ENCODE assay signal across 14 cellular contexts in the genomic region with DNA sequence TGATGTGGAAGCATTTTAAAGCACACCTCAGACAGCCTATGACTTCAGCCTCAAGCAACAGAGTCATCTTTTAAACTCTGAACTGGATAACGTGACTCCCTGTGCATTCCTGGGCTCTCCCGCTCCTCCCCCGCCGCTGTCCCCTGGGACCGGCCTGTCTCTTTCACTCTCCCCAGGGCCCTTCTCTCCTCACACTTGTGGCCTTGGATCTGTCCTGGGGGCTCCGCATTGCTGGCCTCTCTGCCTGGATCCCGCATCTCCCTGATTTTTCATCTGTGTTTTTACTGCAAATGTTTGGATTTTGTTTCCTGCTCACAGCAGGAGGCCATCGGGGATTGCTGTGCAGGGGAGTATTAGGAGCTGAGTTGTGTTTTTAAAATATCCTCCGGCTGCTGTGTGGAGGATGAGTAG. TPM values are rescaled to one million over a fixed set of nuclear protein-coding genes. Genes with fewer than 3 reads are reported as not detected.
DNase-seq lines count a peak whose midpoint lies in the region; ATAC-seq and TF ChIP-seq lines count a peak whose summit lies in the region.
"Had no signal": no experiment of that assay in that cellular context is flagged by ENCODE, and none has a peak within 500 bp of the region (broad histone marks: within the 10 kb centered on the region; RNA-seq: fewer than 3 reads in every experiment).

No MANE protein-coding gene starts in this region.

- H3K36me3 ChIP-seq in GM23338 (ENCODE audit: insufficient read depth) (no peaks in the 10 kb centered on the region), testis (ENCODE audit: low read depth, missing control alignments) (no peaks in the 10 kb centered on the region), stomach (peaks cover 5 to 12% (median 10%) of the 10 kb centered on the region in 4 donors)

- H3K27ac Mint-ChIP-seq in GM23338, result no peak overlapping the region

- H3K27ac ChIP-seq in GM23338 (ENCODE audit: low read depth) (no peak overlapping the region), testis (no peak overlapping the region), stomach (no peak overlapping the region), coronary artery (no peak overlapping the region)
- H3K27ac ChIP-seq: WERI-Rb-1 had no signal

- H3K9me2 ChIP-seq in GM23338 (ENCODE audit: insufficient read depth), result no peaks in the 10 kb centered on the region

- H4K20me1 ChIP-seq in GM23338 (replicated peaks; ENCODE audit: insufficient read depth), result no peaks in the 10 kb centered on the region

- peaks cover 6% of the 10 kb centered on the region; the same call in 1 of the 2 replicates for H3K4me1 ChIP-seq in GM23338 (ENCODE audit: insufficient read depth)
- peaks cover 17% of the 10 kb centered on the region for H3K4me1 ChIP-seq in testis
- H3K4me1 ChIP-seq in stomach, result peaks cover 8 to 10% (median 9%) of the 10 kb centered on the region in 4 donors

- H3K36me3 Mint-ChIP-seq in GM23338 (ENCODE audit: low read depth), result peaks cover 7% of the 10 kb centered on the region; the same call in 1 of the 3 replicates

- no peak overlapping the region; the same call in 2 of the 3 replicates for H3K4me3 Mint-ChIP-seq in GM23338

- H3K4me2 ChIP-seq in GM23338, result 0 out of 2 replicates have a peak overlapping the region, but pooled peaks have one; percentile 43

- DNase-seq in GM23338 (ENCODE audit: low spot score), result no peak
- DNase-seq in astrocyte of the hippocampus (ENCODE audit: low read depth, low spot score), result peak; percentile 27
- peak; percentile 50 for DNase-seq in iris pigment epithelial cell (ENCODE audit: low read depth)
- DNase-seq in testis, result peak; percentile 46
- no peak for DNase-seq in stomach
- no peak for DNase-seq in inferior parietal cortex (ENCODE audit: extremely low spot score)
- no peak for DNase-seq in coronary artery (ENCODE audit: low spot score)
- DNase-seq: activated CD8-positive, alpha-beta memory T cell treated with anti-CD3 and anti-CD28 coated beads, Interleukin-2, amount 50 U/mL, for 48 hours; midbrain; NCI-H1694; NCI-H69; SHP77 treated with DMSO at 0.1 percent for 48 hours; WERI-Rb-1 had no signal

- H3K27me3 Mint-ChIP-seq in GM23338 (ENCODE audit: insufficient read depth, low read depth, poor library complexity), result peaks cover 11% of the 10 kb centered on the region

- peak; percentile 12 for ATAC-seq in GM23338
- ATAC-seq: GM12878 had no signal

- peaks cover 11% of the 10 kb centered on the region for H3K4me1 Mint-ChIP-seq in GM23338

- no peak for TF ChIP-seq EP300 in stomach (IDR thresholded peaks at IDR 0.05)

- intact Hi-C loops in testis (cut with DNase I; ENCODE audit: low total_unique reads) (no loop called here), stomach (cut with DNase I; ENCODE audit: low total_unique reads) (loop anchor here (5.0 kb wide), 2 partner anchors 41 to 191 kb away; no protein-coding TSS in a partner anchor)

- H3F3A ChIP-seq in GM23338 (replicated peaks; ENCODE audit: low read depth), result no peaks in the 10 kb centered on the region

- peak overlapping the region; percentile 85 for H2AFZ ChIP-seq in GM23338

- no peak overlapping the region for H3K4me3 ChIP-seq in GM23338
- no peak overlapping the region for H3K4me3 ChIP-seq in testis
- no peak overlapping the region for H3K4me3 ChIP-seq in stomach
- H3K4me3 ChIP-seq in coronary artery, result no peak overlapping the region
- H3K4me3 ChIP-seq: GM12878 had no signal

- H3K9me3 Mint-ChIP-seq in GM23338, result no peaks in the 10 kb centered on the region; the same call in 2 of the 3 replicates

- no peaks in the 10 kb centered on the region for H3K9me3 ChIP-seq in testis
- no peaks in the 10 kb centered on the region for H3K9me3 ChIP-seq in stomach

- TF ChIP-seq CTCF in GM23338 (conservative IDR thresholded peaks at IDR 0.05; ENCODE audit: low read depth in 2 of 2) (no peak), testis (IDR thresholded peaks at IDR 0.05) (no peak), stomach (IDR thresholded peaks at IDR 0.05) (no peak), coronary artery (IDR thresholded peaks at IDR 0.05) (no peak)

- TF ChIP-seq POLR2A in testis (IDR thresholded peaks at IDR 0.05), result no peak
- no peak for TF ChIP-seq POLR2A in stomach (IDR thresholded peaks at IDR 0.05)

- H3K79me2 ChIP-seq in GM23338 (replicated peaks; ENCODE audit: insufficient read depth), result no peaks in the 10 kb centered on the region

- no peaks in the 10 kb centered on the region for H3K27me3 ChIP-seq in GM23338 (ENCODE audit: insufficient read depth)
- H3K27me3 ChIP-seq in testis, result no peaks in the 10 kb centered on the region
- H3K27me3 ChIP-seq in stomach, result no peaks in the 10 kb centered on the region

- WGBS in testis, 2 donors, result 27 to 41% methylated on average over 9 of the region's 9 CpGs
- WGBS in stomach, 5 donors, result 58 to 84% (median 77%) methylated on average over 9 of the region's 9 CpGs

TF ChIP-seq in GM23338, 12 proteins besides CTCF, POLR2A, EP300 and RAD21 (continues in another document):
- TF ChIP-seq POLR2AphosphoS5 (IDR thresholded peaks at IDR 0.05; ENCODE audit: low read depth) (no peak), CREB1 (CRISPR knock-in tag; IDR thresholded peaks at IDR 0.05; ENCODE audit: low read depth) (no peak), STAT1 (IDR thresholded peaks at IDR 0.05; ENCODE audit: unreplicated experiment) (no peak), JUNB (IDR thresholded peaks at IDR 0.05; ENCODE audit: unreplicated experiment) (no peak), ZNF331 (CRISPR knock-in tag; IDR thresholded peaks at IDR 0.05; ENCODE audit: low read depth) (no peak), EZH2 (IDR thresholded peaks at IDR 0.05; ENCODE audit: low read depth, unreplicated experiment) (no peak), NANOG (IDR thresholded peaks at IDR 0.05; ENCODE audit: borderline replicate concordance) (no peak), EZH2phosphoT487 (IDR thresholded peaks at IDR 0.05; ENCODE audit: unreplicated experiment) (no peak), ZNF114 (CRISPR knock-in tag; IDR thresholded peaks at IDR 0.05) (no peak), ETS1 (IDR thresholded peaks at IDR 0.05) (no peak)

RNA-seq across cellular contexts. Expression of gene C11orf24, which starts 15.4 kb away (rescaled TPM):
- total RNA-seq in GM23338 (2014; rRNA removed; shearing (Covaris generic)), result 45.2 and 57.5 TPM in 2 replicates
- polyA plus RNA-seq in GM23338 (2016; fragmentation: Nextera tagmentation; extraction: Ambion mirVana), result 49.8 and 50.7 TPM in 2 replicates
- total RNA-seq in testis, result 10 to 100 TPM; 65.7 to 87.7 TPM
- 29.6 TPM for polyA plus RNA-seq in testis (ENCODE audit: insufficient read depth, low read depth, low replicate concordance)
- 10 to 100 TPM in 4 of 5 donors, 1 to 10 TPM in 1; 5.8 to 35.1 (median 18.0) TPM for total RNA-seq in stomach
- polyA plus RNA-seq in stomach, result 10 to 100 TPM; 16.3 to 24.6 (median 22.3) TPM

RNA-seq across cellular contexts. Expression of gene KMT5B, which starts 43.2 kb away (rescaled TPM):
- 31.0 and 39.1 TPM in 2 replicates for total RNA-seq in GM23338 (2014; rRNA removed; shearing (Covaris generic))
- polyA plus RNA-seq in GM23338 (2016; fragmentation: Nextera tagmentation; extraction: Ambion mirVana) (20.5 and 26.4 TPM in 2 replicates), testis (ENCODE audit: insufficient read depth, low read depth, low replicate concordance) (42.1 TPM), stomach (10 to 100 TPM; 14.3 to 20.6 (median 14.8) TPM)
- total RNA-seq in testis (10 to 100 TPM; 44.1 to 56.5 TPM), stomach (10 to 100 TPM; 17.4 to 52.7 (median 31.6) TPM)

RNA-seq across cellular contexts. Expression of gene LRP5, which starts 56.1 kb away (rescaled TPM):
- 35.1 and 51.1 TPM in 2 replicates for total RNA-seq in GM23338 (2014; rRNA removed; shearing (Covaris generic))
- 26.9 and 38.3 TPM in 2 replicates for polyA plus RNA-seq in GM23338 (2016; fragmentation: Nextera tagmentation; extraction: Ambion mirVana)
- 10 to 100 TPM; 20.6 to 21.3 TPM for total RNA-seq in testis
- polyA plus RNA-seq in testis (ENCODE audit: insufficient read depth, low read depth, low replicate concordance), result 15.7 TPM
- total RNA-seq in stomach, result 100 to 1,000 TPM in 2 of 5 donors, 10 to 100 TPM in 3; 36.5 to 152 (median 64.7) TPM
- polyA plus RNA-seq in stomach, result 10 to 100 TPM; 11.8 to 42.4 (median 26.6) TPM

Comparison
In these comparisons a context has a peak if more than half of its experiments do, and no peak if none do; other contexts are left out.
1. DNase-seq: peak in astrocyte of the hippocampus (single experiment), iris pigment epithelial cell (single experiment) and testis (single experiment); none in GM23338 (single experiment), stomach (single experiment), inferior parietal cortex (single experiment) and coronary artery (single experiment).